ENCODE assay signal across 16 cellular contexts in the genomic region with DNA sequence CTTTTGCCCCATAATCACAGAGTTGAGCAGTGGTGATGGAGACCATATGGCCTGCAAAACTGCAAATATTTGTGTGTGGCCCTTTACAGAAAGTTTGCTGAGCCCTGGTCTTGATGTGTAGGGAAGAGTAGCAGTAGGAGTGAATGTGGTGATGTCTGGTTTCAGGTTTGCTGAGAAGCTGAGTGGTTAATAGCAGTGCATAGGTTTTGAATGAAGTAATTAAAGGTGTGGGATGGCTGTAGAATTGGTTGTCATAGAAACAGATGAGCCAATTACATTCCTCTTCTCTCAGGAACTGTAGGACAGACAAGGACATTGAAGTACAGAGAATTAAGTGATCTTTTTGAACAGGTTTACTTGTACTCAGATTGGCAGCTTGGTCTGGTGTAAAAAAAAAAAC. TPM values are rescaled to one million over a fixed set of nuclear protein-coding genes. Genes with fewer than 3 reads are reported as not detected.
DNase-seq lines count a peak whose midpoint lies in the region; ATAC-seq and TF ChIP-seq lines count a peak whose summit lies in the region.
"Had no signal": no experiment of that assay in that cellular context is flagged by ENCODE, and none has a peak within 500 bp of the region (broad histone marks: within the 10 kb centered on the region; RNA-seq: fewer than 3 reads in every experiment).

No MANE protein-coding gene starts in this region.

- H3K27me3 ChIP-seq in neural cell (ENCODE audit: insufficient read depth, low read depth, low read length): no peaks in the 10 kb centered on the region
- H3K27me3 ChIP-seq: heart left ventricle, left lung, thyroid gland had no signal

- peak overlapping the region; percentile 11 for H3K4me3 ChIP-seq in neural cell (ENCODE audit: low read length)
- H3K4me3 ChIP-seq: heart left ventricle, left lung, thyroid gland had no signal

- no peak overlapping the region for H3K4me3 Mint-ChIP-seq in WTC11
- H3K4me3 Mint-ChIP-seq: activated naive CD4-positive, alpha-beta T cell treated with anti-CD3 and anti-CD28 coated beads, Interleukin-2, amount 10 ng/mL, durations not matched to agents 7 days and 5 days had no signal

- no peak for TF ChIP-seq RAD21 in neural cell (conservative IDR thresholded peaks at IDR 0.05)

- no peaks in the 10 kb centered on the region for H3K9me3 Mint-ChIP-seq in WTC11
- H3K9me3 Mint-ChIP-seq: activated naive CD4-positive, alpha-beta T cell treated with anti-CD3 and anti-CD28 coated beads, Interleukin-2, amount 10 ng/mL, durations not matched to agents 7 days and 5 days had no signal

- CTCF ChIA-PET in WTC11 (lab: Charles Lee): no interaction called here

- ATAC-seq in WTC11 (peak; percentile 60; the same call in 1 of the 2 replicates), HG02884 (IDR thresholded peaks at IDR 0.05; ENCODE audit: unreplicated experiment) (no peak), GM21723 (IDR thresholded peaks at IDR 0.05; ENCODE audit: unreplicated experiment) (no peak)
- ATAC-seq: heart left ventricle, left lung had no signal

- no peak for TF ChIP-seq EP300 in neural cell (conservative IDR thresholded peaks at IDR 0.05; ENCODE audit: poor library complexity, severe bottlenecking)

- no peaks in the 10 kb centered on the region for H3K9me3 ChIP-seq in neural cell (ENCODE audit: low read length)
- H3K9me3 ChIP-seq: heart left ventricle, left lung, thyroid gland had no signal

- H3K36me3 Mint-ChIP-seq in WTC11: no peaks in the 10 kb centered on the region

- peak overlapping the region; percentile 32 for H3K4me2 ChIP-seq in neural cell (ENCODE audit: low read length)

- H3K27me3 Mint-ChIP-seq in WTC11 (ENCODE audit: low read depth): no peaks in the 10 kb centered on the region
- H3K27me3 Mint-ChIP-seq: activated naive CD4-positive, alpha-beta T cell treated with anti-CD3 and anti-CD28 coated beads, Interleukin-2, amount 10 ng/mL, durations not matched to agents 7 days and 5 days had no signal

- no peak overlapping the region for H2AFZ ChIP-seq in neural cell (ENCODE audit: low read depth, low read length)

- POLR2A ChIA-PET in WTC11 (lab: Charles Lee): no interaction called here

- H3K9me2 ChIP-seq in neural cell (ENCODE audit: insufficient read depth, low read length): no peaks in the 10 kb centered on the region

- no peak overlapping the region for H3K27ac Mint-ChIP-seq in WTC11
- H3K27ac Mint-ChIP-seq: activated naive CD4-positive, alpha-beta T cell treated with anti-CD3 and anti-CD28 coated beads, Interleukin-2, amount 10 ng/mL, durations not matched to agents 7 days and 5 days had no signal

- no peaks in the 10 kb centered on the region for H3F3A ChIP-seq in neural cell (ENCODE audit: insufficient read depth, low read length, poor library complexity, severe bottlenecking)

- H3K9ac ChIP-seq in neural cell (ENCODE audit: low read length): no peak overlapping the region

- no peaks in the 10 kb centered on the region for H4K20me1 ChIP-seq in neural cell (ENCODE audit: insufficient read depth)

- DNase-seq in DMS 273 (lab: John Stamatoyannopoulos, UW; ENCODE audit: unreplicated experiment) (peak; percentile 7), DMS 273 treated with DMSO at 0.1 percent for 48 hours (lab: John Stamatoyannopoulos, UW) (no peak), NCI-H1105 (lab: John Stamatoyannopoulos, UW) (peak; percentile 79), WTC11 (ENCODE audit: low spot score) (no peak)
- no peak for DNase-seq in activated effector memory CD4-positive, alpha-beta T cell treated with Interleukin-2 at 50 U/mL for 16 hours
- DNase-seq: activated CD4-positive, alpha-beta T cell treated with anti-CD3 and anti-CD28 coated beads for 1 hour; activated naive CD4-positive, alpha-beta T cell treated with anti-CD3 and anti-CD28 coated beads, Interleukin-2, amount 10 ng/mL, durations not matched to agents 7 days and 5 days; cerebellar nuclear complex; heart left ventricle; left lung; NK-92 treated with Interleukin-12 subunit alpha and Interleukin-12 subunit beta, amount 100 ng/mL, for 24 hours; thyroid gland had no signal

- H3K27ac ChIP-seq in neural cell (ENCODE audit: low read length): no peak overlapping the region
- H3K27ac ChIP-seq: 22Rv1, heart left ventricle, left lung, thyroid gland had no signal

- H3K79me2 ChIP-seq in neural cell (replicated peaks; ENCODE audit: insufficient read depth, low read length): no peaks in the 10 kb centered on the region

- H3K36me3 ChIP-seq in neural cell (ENCODE audit: insufficient read depth, low read length): no peaks in the 10 kb centered on the region
- H3K36me3 ChIP-seq: thyroid gland had no signal

- peaks cover 2% of the 10 kb centered on the region; the same call in 1 of the 2 replicates for H3K4me1 Mint-ChIP-seq in WTC11

- TF ChIP-seq CTCF in WTC11 (IDR thresholded peaks at IDR 0.05) (no peak), neural cell (IDR thresholded peaks at IDR 0.05; ENCODE audit: poor library complexity, severe bottlenecking) (no peak)

TF ChIP-seq in WTC11, 78 proteins besides CTCF, POLR2A, EP300 and RAD21 (continues in another document):
- TF ChIP-seq CBFB (CRISPR knock-in tag; IDR thresholded peaks at IDR 0.05; ENCODE audit: low read depth) (no peak), NFATC4 (CRISPR knock-in tag; IDR thresholded peaks at IDR 0.05) (no peak), FOXK1 (CRISPR knock-in tag; IDR thresholded peaks at IDR 0.05) (no peak), CREB1 (CRISPR knock-in tag; IDR thresholded peaks at IDR 0.05) (no peak)
- TF ChIP-seq, protein P1, sequence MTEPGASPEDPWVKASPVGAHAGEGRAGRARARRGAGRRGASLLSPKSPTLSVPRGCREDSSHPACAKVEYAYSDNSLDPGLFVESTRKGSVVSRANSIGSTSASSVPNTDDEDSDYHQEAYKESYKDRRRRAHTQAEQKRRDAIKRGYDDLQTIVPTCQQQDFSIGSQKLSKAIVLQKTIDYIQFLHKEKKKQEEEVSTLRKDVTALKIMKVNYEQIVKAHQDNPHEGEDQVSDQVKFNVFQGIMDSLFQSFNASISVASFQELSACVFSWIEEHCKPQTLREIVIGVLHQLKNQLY (CRISPR knock-in tag; IDR thresholded peaks at IDR 0.05): no peak
- TF ChIP-seq, protein P2, sequence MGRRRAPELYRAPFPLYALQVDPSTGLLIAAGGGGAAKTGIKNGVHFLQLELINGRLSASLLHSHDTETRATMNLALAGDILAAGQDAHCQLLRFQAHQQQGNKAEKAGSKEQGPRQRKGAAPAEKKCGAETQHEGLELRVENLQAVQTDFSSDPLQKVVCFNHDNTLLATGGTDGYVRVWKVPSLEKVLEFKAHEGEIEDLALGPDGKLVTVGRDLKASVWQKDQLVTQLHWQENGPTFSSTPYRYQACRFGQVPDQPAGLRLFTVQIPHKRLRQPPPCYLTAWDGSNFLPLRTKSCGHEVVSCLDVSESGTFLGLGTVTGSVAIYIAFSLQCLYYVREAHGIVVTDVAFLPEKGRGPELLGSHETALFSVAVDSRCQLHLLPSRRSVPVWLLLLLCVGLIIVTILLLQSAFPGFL (CRISPR knock-in tag; IDR thresholded peaks at IDR 0.05; ENCODE audit: borderline replicate concordance): no peak

TF ChIP-seq in neural cell, 6 proteins besides CTCF, POLR2A, EP300 and RAD21:
- TF ChIP-seq MXI1 (conservative IDR thresholded peaks at IDR 0.05; ENCODE audit: poor library complexity, severe bottlenecking) (no peak), TAF1 (IDR thresholded peaks at IDR 0.05; ENCODE audit: low read depth) (no peak), SMC3 (conservative IDR thresholded peaks at IDR 0.05; ENCODE audit: poor library complexity) (no peak), POLR2AphosphoS5 (IDR thresholded peaks at IDR 0.05) (no peak), EZH2 (IDR thresholded peaks at IDR 0.05; ENCODE audit: borderline replicate concordance, insufficient read depth, low read length, poor library complexity, severe bottlenecking) (no peak)
- TF ChIP-seq, protein P3, sequence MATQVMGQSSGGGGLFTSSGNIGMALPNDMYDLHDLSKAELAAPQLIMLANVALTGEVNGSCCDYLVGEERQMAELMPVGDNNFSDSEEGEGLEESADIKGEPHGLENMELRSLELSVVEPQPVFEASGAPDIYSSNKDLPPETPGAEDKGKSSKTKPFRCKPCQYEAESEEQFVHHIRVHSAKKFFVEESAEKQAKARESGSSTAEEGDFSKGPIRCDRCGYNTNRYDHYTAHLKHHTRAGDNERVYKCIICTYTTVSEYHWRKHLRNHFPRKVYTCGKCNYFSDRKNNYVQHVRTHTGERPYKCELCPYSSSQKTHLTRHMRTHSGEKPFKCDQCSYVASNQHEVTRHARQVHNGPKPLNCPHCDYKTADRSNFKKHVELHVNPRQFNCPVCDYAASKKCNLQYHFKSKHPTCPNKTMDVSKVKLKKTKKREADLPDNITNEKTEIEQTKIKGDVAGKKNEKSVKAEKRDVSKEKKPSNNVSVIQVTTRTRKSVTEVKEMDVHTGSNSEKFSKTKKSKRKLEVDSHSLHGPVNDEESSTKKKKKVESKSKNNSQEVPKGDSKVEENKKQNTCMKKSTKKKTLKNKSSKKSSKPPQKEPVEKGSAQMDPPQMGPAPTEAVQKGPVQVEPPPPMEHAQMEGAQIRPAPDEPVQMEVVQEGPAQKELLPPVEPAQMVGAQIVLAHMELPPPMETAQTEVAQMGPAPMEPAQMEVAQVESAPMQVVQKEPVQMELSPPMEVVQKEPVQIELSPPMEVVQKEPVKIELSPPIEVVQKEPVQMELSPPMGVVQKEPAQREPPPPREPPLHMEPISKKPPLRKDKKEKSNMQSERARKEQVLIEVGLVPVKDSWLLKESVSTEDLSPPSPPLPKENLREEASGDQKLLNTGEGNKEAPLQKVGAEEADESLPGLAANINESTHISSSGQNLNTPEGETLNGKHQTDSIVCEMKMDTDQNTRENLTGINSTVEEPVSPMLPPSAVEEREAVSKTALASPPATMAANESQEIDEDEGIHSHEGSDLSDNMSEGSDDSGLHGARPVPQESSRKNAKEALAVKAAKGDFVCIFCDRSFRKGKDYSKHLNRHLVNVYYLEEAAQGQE (IDR thresholded peaks at IDR 0.05; ENCODE audit: borderline replicate concordance): no peak

RNA-seq across cellular contexts. Expression of a gene that starts 37.4 kb away (rescaled TPM):
- 19.5 to 27.2 TPM (median 25.0 TPM) in 3 replicates for total RNA-seq in WTC11 (2021)
- polyA plus RNA-seq in neural cell: 10.7 TPM in 2 replicates
- polyA minus RNA-seq in neural cell: 31.7 and 43.2 TPM in 2 replicates

Comparison
In these comparisons a context has a peak if more than half of its experiments do, and no peak if none do; other contexts are left out.
1. DNase-seq: peak in DMS 273 (single experiment) and NCI-H1105 (single experiment); none in DMS 273 treated with DMSO at 0.1 percent for 48 hours (single experiment), WTC11 (single experiment) and activated effector memory CD4-positive, alpha-beta T cell treated with Interleukin-2 at 50 U/mL for 16 hours (single experiment).